Comparison of ENCODE assay signal across 33 cellular contexts in genomic region chr3:34229871-34230270, GRCh38.
DNase-seq lines count a peak whose midpoint lies in the region; ATAC-seq, FAIRE-seq and TF ChIP-seq lines count a peak whose summit lies in the region.
"Had no signal": no experiment of that assay in that cellular context is flagged by ENCODE, and none has a peak within 500 bp of the region (broad histone marks: within the 10 kb centered on the region; RNA-seq: fewer than 3 reads in every experiment).

No MANE protein-coding gene starts in this region.

- H3K36me3 ChIP-seq in K562 (ENCODE audit: control insufficient read depth, insufficient read depth, low read length) (no peaks in the 10 kb centered on the region), small intestine (ENCODE audit: control insufficient read depth in 2 of 2, insufficient read depth in 2 of 2, low read length in 2 of 2) (no peaks in the 10 kb centered on the region)
- H3K36me3 ChIP-seq: adrenal gland, esophagus muscularis mucosa, heart left ventricle, Peyer's patch, stomach, uterus, WERI-Rb-1 had no signal

- no peaks in the 10 kb centered on the region for H3K36me3 Mint-ChIP-seq in CD4-positive, alpha-beta T cell (ENCODE audit: low read depth)
- H3K36me3 Mint-ChIP-seq: activated naive CD4-positive, alpha-beta T cell treated with anti-CD3 and anti-CD28 coated beads, Interleukin-2, amount 10 ng/mL, durations not matched to agents 7 days and 5 days; naive B cell; T-cell had no signal

- WGBS in K562 (ENCODE audit: insufficient coverage, low coverage, missing lambda C conversion rate) = 1% methylated on average over 5 of the region's 5 CpGs
- WGBS in small intestine, 3 donors = 61 to 67% (median 65%) methylated on average over 5 of the region's 5 CpGs

- H3K27ac Mint-ChIP-seq in CD4-positive, alpha-beta T cell = no peak overlapping the region
- H3K27ac Mint-ChIP-seq: activated CD8-positive, alpha-beta T cell treated with anti-CD3 and anti-CD28 coated beads, Interleukin-2, amount 10 ng/mL, durations not matched to agents 7 days and 5 days; activated naive CD4-positive, alpha-beta T cell treated with anti-CD3 and anti-CD28 coated beads, Interleukin-2, amount 10 ng/mL, durations not matched to agents 7 days and 5 days; activated T-helper 17 cell treated with anti-CD3 and anti-CD28 coated beads, Interleukin-2, amount 50 U/mL, for 72 hours; dendritic cell treated with granulocyte-macrophage colony-stimulating factor and Interleukin-4, amounts not matched to agents 40 ng/mL and 50 ng/mL, for 4 days; naive B cell; T-cell had no signal

- H4K20me1 ChIP-seq in K562 (replicated peaks; ENCODE audit: control insufficient read depth, insufficient read depth, low read length) = no peaks in the 10 kb centered on the region

- TF ChIP-seq CTCF in K562 (IDR thresholded peaks at IDR 0.05 in 2 of 3, conservative IDR thresholded peaks at IDR 0.05 in 1 of 3; ENCODE audit: insufficient read depth in 2 of 3, low read depth in 1 of 3, low read length in 3 of 3) = no peak
- TF ChIP-seq CTCF in CD4-positive, alpha-beta T cell (IDR thresholded peaks at IDR 0.05) = no peak

- H3K27ac ChIP-seq in K562 (ENCODE audit: extremely low read depth, low read depth, low read length) (no peak overlapping the region), small intestine (ENCODE audit: low read depth in 1 of 2, low read length in 1 of 2) (no peak overlapping the region)
- H3K27ac ChIP-seq in CD4-positive, alpha-beta T cell (ENCODE audit: low read depth, low read length) = no peak overlapping the region
- H3K27ac ChIP-seq: adrenal gland, esophagus muscularis mucosa, heart left ventricle, Peyer's patch, psoas muscle, stomach, uterus, WERI-Rb-1 had no signal

- no peaks in the 10 kb centered on the region for H3K4me1 ChIP-seq in K562 (replicated peaks in 1 of 2; ENCODE audit: control insufficient read depth in 2 of 2, insufficient read depth in 2 of 2, low read length in 2 of 2)
- no peaks in the 10 kb centered on the region for H3K4me1 ChIP-seq in small intestine (ENCODE audit: control insufficient read depth in 2 of 2, insufficient read depth in 1 of 2, low read depth in 1 of 2, low read length in 1 of 2)
- H3K4me1 ChIP-seq: adrenal gland, heart left ventricle, Peyer's patch, psoas muscle, stomach, uterus had no signal

- TF ChIP-seq EP300 in K562 (IDR thresholded peaks at IDR 0.05; ENCODE audit: low read length) = no peak

- no TSS peak for BruUV-seq in K562 (replicated peaks; lab: Mats Ljungman, UMichigan)

- no peak overlapping the region for H3K4me2 ChIP-seq in K562 (ENCODE audit: insufficient read depth, low read length)

- H3K9ac ChIP-seq in K562 (ENCODE audit: insufficient read depth in 1 of 2, low read depth in 2 of 2, low read length in 2 of 2) = no peak overlapping the region

- H3K27me3 ChIP-seq in K562 (ENCODE audit: control insufficient read depth in 2 of 2, insufficient read depth in 2 of 2, low read length in 2 of 2) = no peaks in the 10 kb centered on the region
- no peaks in the 10 kb centered on the region for H3K27me3 ChIP-seq in small intestine (ENCODE audit: control insufficient read depth in 2 of 2, insufficient read depth in 2 of 2, low read length in 2 of 2)
- H3K27me3 ChIP-seq in CD4-positive, alpha-beta T cell (ENCODE audit: control insufficient read depth, insufficient read depth, low read length) = no peaks in the 10 kb centered on the region
- H3K27me3 ChIP-seq: adrenal gland, esophagus muscularis mucosa, heart left ventricle, Peyer's patch, stomach, uterus had no signal

- CTCF ChIA-PET in K562 (lab: Yijun Ruan, JAX; ENCODE audit: low intra/inter-chr PET ratio) = no interaction called here
- CTCF ChIA-PET in CD4-positive, alpha-beta T cell (lab: Charles Lee) = no interaction called here

- no peak for TF ChIP-seq POLR2A in K562 (conservative IDR thresholded peaks at IDR 0.05)

- H3K9me1 ChIP-seq in K562 (ENCODE audit: control insufficient read depth, insufficient read depth, low read length) = no peaks in the 10 kb centered on the region

- H3K79me2 ChIP-seq in K562 (ENCODE audit: control insufficient read depth, insufficient read depth, low read length) = no peaks in the 10 kb centered on the region

- POLR2A ChIA-PET in K562 (lab: Yijun Ruan, JAX) = interaction anchor here (1.0 kb wide), 1 partner anchor 21 kb away, joined by 3 read pairs; no protein-coding TSS in a partner anchor
- POLR2A ChIA-PET in CD4-positive, alpha-beta T cell (lab: Charles Lee) = no interaction called here

- DNase-seq in DMS153 (lab: John Stamatoyannopoulos, UW) (peak; percentile 32), DMS153 treated with DMSO at 0.1 percent for 48 hours (lab: John Stamatoyannopoulos, UW; ENCODE audit: unreplicated experiment) (no peak), SHP77 (lab: John Stamatoyannopoulos, UW) (peak; percentile 16 to 46), SHP77 treated with DMSO at 0.1 percent for 48 hours (lab: John Stamatoyannopoulos, UW) (no peak), K562 (ENCODE audit: extremely low read depth in 1 of 4, low spot score in 3 of 4) (peak in 1 of 4 experiments; percentile 14), small intestine (peak; percentile 51), posterior vena cava (ENCODE audit: low spot score) (no peak)
- no peak for DNase-seq in CD4-positive, alpha-beta T cell
- DNase-seq: activated CD4-positive, alpha-beta T cell treated with anti-CD3 and anti-CD28 coated beads for 4 hours; activated CD8-positive, alpha-beta T cell treated with anti-CD3 and anti-CD28 coated beads, Interleukin-2, amount 10 ng/mL, durations not matched to agents 7 days and 5 days; activated naive CD4-positive, alpha-beta T cell treated with anti-CD3 and anti-CD28 coated beads, Interleukin-2, amount 10 ng/mL, durations not matched to agents 7 days and 5 days; adrenal gland; foreskin fibroblast; heart left ventricle; kidney; naive B cell; NCI-H187 treated with DMSO at 0.1 percent for 48 hours; NCI-H510A; nucleus accumbens; psoas muscle; stimulated activated CD4-positive, alpha-beta T cell treated with anti-CD3 and anti-CD28 coated beads, Interleukin-12 subunit alpha, Interleukin-12 subunit beta, amount 100 ng/mL, for 4 hours; stimulated activated CD4-positive, alpha-beta T cell treated with anti-CD3 and anti-CD28 coated beads, Interleukin-2, amount 100 ng/mL, for 48 hours; stomach; T-cell; uterus; WERI-Rb-1 had no signal

- FAIRE-seq in K562 (lab: Jason Lieb, UNC) (no peak), small intestine (lab: Jason Lieb, UNC) (no peak)
- FAIRE-seq: endometrium had no signal

- intact Hi-C loops in K562 (cut with micrococcal nuclease) = no loop called here
- intact Hi-C loops in CD4-positive, alpha-beta T cell (cut with DNase I, micrococcal nuclease) = no loop called here
- intact Hi-C loops in posterior vena cava (cut with DNase I) = no loop called here

- no peaks in the 10 kb centered on the region for H3K27me3 Mint-ChIP-seq in CD4-positive, alpha-beta T cell
- H3K27me3 Mint-ChIP-seq: activated naive CD4-positive, alpha-beta T cell treated with anti-CD3 and anti-CD28 coated beads, Interleukin-2, amount 10 ng/mL, durations not matched to agents 7 days and 5 days; activated T-helper 17 cell treated with anti-CD3 and anti-CD28 coated beads, Interleukin-2, amount 50 U/mL, for 72 hours; central memory CD8-positive, alpha-beta T cell; dendritic cell treated with granulocyte-macrophage colony-stimulating factor and Interleukin-4, amounts not matched to agents 40 ng/mL and 50 ng/mL, for 4 days; naive B cell; T-cell had no signal

- TF ChIP-seq RAD21 in K562 (CRISPR knock-in tag; conservative IDR thresholded peaks at IDR 0.05 in 1 of 2, IDR thresholded peaks at IDR 0.05 in 1 of 2) = no peak

- no peak overlapping the region for H2AFZ ChIP-seq in K562 (ENCODE audit: low read depth, low read length)

- H3K4me3 ChIP-seq in K562 = no peak overlapping the region
- no peak overlapping the region for H3K4me3 ChIP-seq in small intestine (ENCODE audit: low read depth in 1 of 2, low read length in 2 of 2)
- H3K4me3 ChIP-seq: adrenal gland, esophagus muscularis mucosa, heart left ventricle, Peyer's patch, psoas muscle, stomach, uterus had no signal

- H3K4me3 Mint-ChIP-seq in CD4-positive, alpha-beta T cell = no peak overlapping the region
- H3K4me3 Mint-ChIP-seq: activated CD8-positive, alpha-beta T cell treated with anti-CD3 and anti-CD28 coated beads, Interleukin-2, amount 10 ng/mL, durations not matched to agents 7 days and 5 days; activated naive CD4-positive, alpha-beta T cell treated with anti-CD3 and anti-CD28 coated beads, Interleukin-2, amount 10 ng/mL, durations not matched to agents 7 days and 5 days; activated T-helper 17 cell treated with anti-CD3 and anti-CD28 coated beads, Interleukin-2, amount 50 U/mL, for 72 hours; central memory CD8-positive, alpha-beta T cell; dendritic cell treated with granulocyte-macrophage colony-stimulating factor and Interleukin-4, amounts not matched to agents 40 ng/mL and 50 ng/mL, for 4 days; T-cell had no signal

- in situ Hi-C loops in K562 (cut with MboI) = no loop called here

- no peaks in the 10 kb centered on the region for H3K4me1 Mint-ChIP-seq in CD4-positive, alpha-beta T cell (ENCODE audit: low read depth)
- H3K4me1 Mint-ChIP-seq: activated naive CD4-positive, alpha-beta T cell treated with anti-CD3 and anti-CD28 coated beads, Interleukin-2, amount 10 ng/mL, durations not matched to agents 7 days and 5 days; activated T-helper 17 cell treated with anti-CD3 and anti-CD28 coated beads, Interleukin-2, amount 50 U/mL, for 72 hours; central memory CD8-positive, alpha-beta T cell; T-cell had no signal

- no peaks in the 10 kb centered on the region for H3K9me3 ChIP-seq in K562 (replicated peaks; ENCODE audit: control insufficient read depth, insufficient read depth, low read depth, low read length)
- no peaks in the 10 kb centered on the region for H3K9me3 ChIP-seq in small intestine (ENCODE audit: control insufficient read depth, low read depth)
- H3K9me3 ChIP-seq in CD4-positive, alpha-beta T cell (ENCODE audit: control insufficient read depth, low read length) = no peaks in the 10 kb centered on the region
- H3K9me3 ChIP-seq: adrenal gland, esophagus muscularis mucosa, heart left ventricle, Peyer's patch, psoas muscle, stomach, uterus had no signal

- no peaks in the 10 kb centered on the region for H3K9me3 Mint-ChIP-seq in CD4-positive, alpha-beta T cell
- H3K9me3 Mint-ChIP-seq: activated naive CD4-positive, alpha-beta T cell treated with anti-CD3 and anti-CD28 coated beads, Interleukin-2, amount 10 ng/mL, durations not matched to agents 7 days and 5 days; activated T-helper 17 cell treated with anti-CD3 and anti-CD28 coated beads, Interleukin-2, amount 50 U/mL, for 72 hours; central memory CD8-positive, alpha-beta T cell; dendritic cell treated with granulocyte-macrophage colony-stimulating factor and Interleukin-4, amounts not matched to agents 40 ng/mL and 50 ng/mL, for 4 days; naive B cell; T-cell had no signal

- peak; percentile 34; the same call in 1 of the 3 replicates for ATAC-seq in K562
- ATAC-seq in CD4-positive, alpha-beta T cell (ENCODE audit: poor library complexity) = no peak
- ATAC-seq: activated CD8-positive, alpha-beta T cell treated with anti-CD3 and anti-CD28 coated beads, Interleukin-2, amount 10 ng/mL, durations not matched to agents 7 days and 5 days; activated T-helper 17 cell treated with anti-CD3 and anti-CD28 coated beads, Interleukin-2, amount 50 U/mL, for 72 hours; heart left ventricle; psoas muscle; sciatic nerve; T-cell had no signal

Comparison
In these comparisons a context has a peak if more than half of its experiments do, and no peak if none do; other contexts are left out.
1. DNase-seq: peak in DMS153 (single experiment), SHP77 (2 of 2) and small intestine (single experiment); none in DMS153 treated with DMSO at 0.1 percent for 48 hours (single experiment), SHP77 treated with DMSO at 0.1 percent for 48 hours (single experiment), CD4-positive, alpha-beta T cell (0 of 10) and posterior vena cava (single experiment).